10 cellular contexts compared by ENCODE assay signal in the genomic region with DNA sequence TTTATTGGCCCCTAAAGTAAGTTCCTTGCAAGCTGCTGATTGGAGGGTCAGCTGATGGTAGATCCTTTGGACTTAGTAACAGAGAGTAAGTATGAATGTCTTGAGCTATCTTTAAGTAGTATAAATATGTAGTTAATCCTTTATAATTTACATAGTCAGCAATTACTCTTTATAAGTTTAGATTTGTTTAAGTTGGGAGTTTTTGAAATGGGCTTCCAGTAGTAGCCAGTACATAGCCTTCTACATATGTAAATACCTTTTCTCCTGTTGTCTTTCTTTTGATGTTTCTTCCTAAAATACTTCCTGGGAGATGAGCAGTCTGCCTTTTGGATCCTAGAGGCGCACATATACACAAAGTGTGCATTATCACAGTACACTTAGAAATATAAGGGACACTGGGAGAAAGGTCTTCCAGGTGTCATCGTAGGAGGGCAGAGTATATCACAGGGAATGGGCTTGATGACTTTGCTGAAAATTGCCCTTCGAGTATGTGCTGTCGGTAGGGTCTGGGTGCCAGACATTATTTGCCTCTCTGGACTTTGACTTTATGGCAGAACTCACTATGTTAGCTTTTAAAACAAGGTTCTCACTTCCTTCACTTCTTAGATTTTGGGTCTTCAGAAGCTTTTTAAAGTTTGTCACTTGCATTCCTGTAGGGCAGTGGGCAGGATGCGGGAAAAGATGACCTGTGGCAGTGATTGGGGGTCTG. TPM values are rescaled to one million over a fixed set of nuclear protein-coding genes. Genes with fewer than 3 reads are reported as not detected.
DNase-seq lines count a peak whose midpoint lies in the region; ATAC-seq and TF ChIP-seq lines count a peak whose summit lies in the region.
"Had no signal": no experiment of that assay in that cellular context is flagged by ENCODE, and none has a peak within 500 bp of the region (broad histone marks: within the 10 kb centered on the region; RNA-seq: fewer than 3 reads in every experiment).

No MANE protein-coding gene starts in this region.

- intact Hi-C loops in CD14-positive monocyte (cut with micrococcal nuclease) = loop anchor here in 1 of 2 donors (5.0 kb wide), 2 partner anchors 90 to 105 kb away; no protein-coding TSS in a partner anchor
- intact Hi-C loops in sigmoid colon (cut with DNase I) = no loop called here
- intact Hi-C loops in CD4-positive, alpha-beta memory T cell (cut with micrococcal nuclease) = no loop called here

- no peak for ATAC-seq in T-helper 17 cell
- ATAC-seq in gastroesophageal sphincter = no peak
- no peak for ATAC-seq in HG03521 (IDR thresholded peaks at IDR 0.05; ENCODE audit: unreplicated experiment)

- H3K27ac ChIP-seq in gastroesophageal sphincter (peak overlapping the region in 3 of 4 donors; percentile 44 to 69 (median 56)), sigmoid colon (peak overlapping the region; percentile 33 to 68 (median 64))
- H3K27ac ChIP-seq in CD4-positive, alpha-beta memory T cell (ENCODE audit: low read depth, low read length) = no peak overlapping the region

- H3K4me3 Mint-ChIP-seq in CD14-positive monocyte (peak overlapping the region in 1 of 2 donors; percentile 35), T-helper 17 cell (peak overlapping the region; percentile 25), progenitor cell of endocrine pancreas (ENCODE audit: low read depth) (no peak overlapping the region)
- no peak overlapping the region for H3K4me3 Mint-ChIP-seq in CD4-positive, alpha-beta memory T cell

- H3K4me1 ChIP-seq in gastroesophageal sphincter = peaks cover 0 to 36% (median 5%) of the 10 kb centered on the region in 3 donors
- H3K4me1 ChIP-seq in sigmoid colon = peaks cover 0 to 20% (median 14%) of the 10 kb centered on the region in 4 donors
- H3K4me1 ChIP-seq in CD4-positive, alpha-beta memory T cell (ENCODE audit: insufficient read depth, low read length) = peaks cover 11% of the 10 kb centered on the region

- H3K36me3 Mint-ChIP-seq in CD14-positive monocyte (peaks cover 39 to 53% of the 10 kb centered on the region in 2 donors), T-helper 17 cell (ENCODE audit: low read depth) (peaks cover 8% of the 10 kb centered on the region), progenitor cell of endocrine pancreas (ENCODE audit: insufficient read depth) (peaks cover 16% of the 10 kb centered on the region)
- peaks cover 33% of the 10 kb centered on the region in 2 donors for H3K36me3 Mint-ChIP-seq in CD4-positive, alpha-beta memory T cell

- H3K9me3 ChIP-seq in T-helper 17 cell (ENCODE audit: control insufficient read depth, low read length, poor library complexity, severe bottlenecking) (no peaks in the 10 kb centered on the region), gastroesophageal sphincter (peaks cover 0 to 5% (median 0%) of the 10 kb centered on the region in 3 donors), sigmoid colon (no peaks in the 10 kb centered on the region)
- H3K9me3 ChIP-seq in CD4-positive, alpha-beta memory T cell (ENCODE audit: control insufficient read depth in 1 of 2, low read length in 2 of 2) = no peaks in the 10 kb centered on the region

- H3K4me3 ChIP-seq in gastroesophageal sphincter = no peak overlapping the region
- H3K4me3 ChIP-seq in sigmoid colon = no peak overlapping the region
- no peak overlapping the region for H3K4me3 ChIP-seq in CD4-positive, alpha-beta memory T cell (ENCODE audit: low read length in 2 of 2)

- H3K9me3 Mint-ChIP-seq in CD14-positive monocyte = peaks cover 7 to 13% (median 8%) of the 10 kb centered on the region in 7 donors
- H3K9me3 Mint-ChIP-seq in progenitor cell of endocrine pancreas (ENCODE audit: low read depth) = peaks cover 3% of the 10 kb centered on the region
- H3K9me3 Mint-ChIP-seq in CD4-positive, alpha-beta memory T cell = peaks cover 2 to 5% (median 3%) of the 10 kb centered on the region in 8 donors

- peaks cover 0 to 1% (median 0%) of the 10 kb centered on the region in 3 donors for H3K27me3 Mint-ChIP-seq in CD14-positive monocyte (ENCODE audit: low read depth in 3 of 3)
- H3K27me3 Mint-ChIP-seq in T-helper 17 cell = no peaks in the 10 kb centered on the region
- no peaks in the 10 kb centered on the region for H3K27me3 Mint-ChIP-seq in progenitor cell of endocrine pancreas
- no peaks in the 10 kb centered on the region for H3K27me3 Mint-ChIP-seq in CD4-positive, alpha-beta memory T cell

- H3K36me3 ChIP-seq in gastroesophageal sphincter = peaks cover 0 to 3% of the 10 kb centered on the region in 2 donors
- no peaks in the 10 kb centered on the region for H3K36me3 ChIP-seq in sigmoid colon
- H3K36me3 ChIP-seq in CD4-positive, alpha-beta memory T cell (ENCODE audit: insufficient read depth, low read length) = no peaks in the 10 kb centered on the region

- TF ChIP-seq POLR2A in gastroesophageal sphincter (IDR thresholded peaks at IDR 0.05) (no peak), sigmoid colon (IDR thresholded peaks at IDR 0.05) (no peak)

- CTCF ChIA-PET in CD4-positive, alpha-beta memory T cell (lab: Charles Lee; ENCODE audit: partially characterized antibody) = interaction anchor here (1.1 to 1.6 kb wide), 3 partner anchors 21 to 116 kb away, joined by 5 to 6 read pairs (median 6); no protein-coding TSS in a partner anchor

- TF ChIP-seq CTCF in CD14-positive monocyte (IDR thresholded peaks at IDR 0.05) (no peak), gastroesophageal sphincter (IDR thresholded peaks at IDR 0.05) (no peak), sigmoid colon (IDR thresholded peaks at IDR 0.05) (no peak), progenitor cell of endocrine pancreas (IDR thresholded peaks at IDR 0.05; ENCODE audit: unreplicated experiment) (no peak)

- no peak for TF ChIP-seq EP300 in gastroesophageal sphincter (IDR thresholded peaks at IDR 0.05)
- no peak for TF ChIP-seq EP300 in sigmoid colon (IDR thresholded peaks at IDR 0.05)

- WGBS in gastroesophageal sphincter (ENCODE audit: low coverage in 1 of 2), 2 donors = 84 to 95% methylated on average over 4 to 5 of the region's 5 CpGs
- WGBS in sigmoid colon, 2 donors = 42 to 77% methylated on average over 5 of the region's 5 CpGs

- H3K27ac Mint-ChIP-seq in CD14-positive monocyte (peak overlapping the region; percentile 98 to 100 (median 100)), T-helper 17 cell (peak overlapping the region; percentile 27), progenitor cell of endocrine pancreas (no peak overlapping the region)
- H3K27ac Mint-ChIP-seq in CD4-positive, alpha-beta memory T cell = no peak overlapping the region

- H3K27me3 ChIP-seq in gastroesophageal sphincter (no peaks in the 10 kb centered on the region), sigmoid colon (no peaks in the 10 kb centered on the region)
- no peaks in the 10 kb centered on the region for H3K27me3 ChIP-seq in CD4-positive, alpha-beta memory T cell (ENCODE audit: insufficient read depth, low read length)

- DNase-seq in CD14-positive monocyte (ENCODE audit: low spot score) (no peak), T-helper 17 cell (no peak), sigmoid colon (no peak), progenitor cell of endocrine pancreas (ENCODE audit: low spot score, unreplicated experiment) (no peak)
- no peak for DNase-seq in activated effector memory CD4-positive, alpha-beta T cell treated with anti-CD3 and anti-CD28 coated beads, Interleukin-2, amount 50 U/mL, for 16 hours
- DNase-seq in CD4-positive, alpha-beta memory T cell = no peak
- DNase-seq: activated gamma-delta T cell, GDM1 had no signal

- H3K4me1 Mint-ChIP-seq in CD14-positive monocyte (peaks cover 67% of the 10 kb centered on the region), T-helper 17 cell (peaks cover 23% of the 10 kb centered on the region), progenitor cell of endocrine pancreas (ENCODE audit: low read depth) (no peaks in the 10 kb centered on the region)
- peaks cover 13 to 17% (median 15%) of the 10 kb centered on the region in 4 donors for H3K4me1 Mint-ChIP-seq in CD4-positive, alpha-beta memory T cell

- POLR2A ChIA-PET in CD4-positive, alpha-beta memory T cell (lab: Charles Lee; ENCODE audit: partially characterized antibody) = no interaction called here

RNA-seq across cellular contexts. Expression of gene TTLL4, which starts 21.6 kb away (rescaled TPM):
- polyA plus RNA-seq in CD14-positive monocyte (10 to 100 TPM; 13.5 to 16.3 TPM), sigmoid colon (10 to 100 TPM in 1 of 3 donors, 1 to 10 TPM in 2; 6.0 to 15.1 (median 6.0) TPM)
- total RNA-seq in T-helper 17 cell (10 to 100 TPM; 21.1 to 21.2 TPM), gastroesophageal sphincter (10 to 100 TPM in 2 of 4 donors, 1 to 10 TPM in 2; 6.5 to 12.1 (median 8.7) TPM), sigmoid colon (10 to 100 TPM; 11.4 to 16.0 (median 12.5) TPM), progenitor cell of endocrine pancreas (92.1 and 93.4 TPM in 2 replicates)
- total RNA-seq in CD4-positive, alpha-beta memory T cell = 10 to 100 TPM; 23.1 to 26.1 TPM
- 1 to 10 TPM in 1 of 2 donors, under 1 TPM in 1; 0.36 to 5.3 TPM for polyA plus RNA-seq in CD4-positive, alpha-beta memory T cell

RNA-seq across cellular contexts. Expression of gene CYP27A1, which starts 49.7 kb away (rescaled TPM):
- 100 to 1,000 TPM; 214 to 218 TPM for polyA plus RNA-seq in CD14-positive monocyte
- total RNA-seq in T-helper 17 cell = under 1 TPM; 0.39 to 0.52 TPM
- total RNA-seq in gastroesophageal sphincter = 10 to 100 TPM; 20.9 to 29.0 (median 23.5) TPM
- 10 to 100 TPM; 21.9 to 30.1 (median 25.7) TPM for total RNA-seq in sigmoid colon
- polyA plus RNA-seq in sigmoid colon = 10 to 100 TPM; 13.5 to 17.4 (median 14.6) TPM
- 15.1 and 16.4 TPM in 2 replicates for total RNA-seq in progenitor cell of endocrine pancreas
- total RNA-seq in CD4-positive, alpha-beta memory T cell = 1 to 10 TPM; 7.2 to 8.1 TPM
- polyA plus RNA-seq in CD4-positive, alpha-beta memory T cell = under 1 TPM in 1 of 2 donors, not detected in 1; 0.15 TPM

Comparison
In these comparisons a context has a peak if more than half of its experiments do, and no peak if none do; other contexts are left out.
1. H3K27ac Mint-ChIP-seq: peak in CD14-positive monocyte (7 of 7) and T-helper 17 cell (single experiment); none in progenitor cell of endocrine pancreas (single experiment) and CD4-positive, alpha-beta memory T cell (0 of 7).
2. RNA of gene CYP27A1, which starts 49.7 kb away (total RNA-seq): 21.9 to 30.1 TPM in sigmoid colon, 20.9 to 29.0 TPM in gastroesophageal sphincter, 15.1 to 16.4 TPM in progenitor cell of endocrine pancreas and 7.2 to 8.1 TPM in CD4-positive, alpha-beta memory T cell; 0.39 to 0.52 TPM in T-helper 17 cell; every median in the first group is over 4 times any median in the second.